10 cellular contexts compared by ENCODE assay signal in genomic region chr5:76084496-76085285, GRCh38. TPM values are rescaled to one million over a fixed set of nuclear protein-coding genes. Genes with fewer than 3 reads are reported as not detected.
DNase-seq lines count a peak whose midpoint lies in the region; ATAC-seq and TF ChIP-seq lines count a peak whose summit lies in the region.
"Had no signal": no experiment of that assay in that cellular context is flagged by ENCODE, and none has a peak within 500 bp of the region (broad histone marks: within the 10 kb centered on the region; RNA-seq: fewer than 3 reads in every experiment).

No MANE protein-coding gene starts in this region.

- H3K36me3 ChIP-seq in right atrium auricular region = no peaks in the 10 kb centered on the region

- H3K9me3 ChIP-seq in right atrium auricular region = peaks cover 0 to 13% of the 10 kb centered on the region in 2 donors

- TF ChIP-seq CTCF in right atrium auricular region (IDR thresholded peaks at IDR 0.05) = no peak

- peak; percentile 13 for DNase-seq in stimulated activated naive CD4-positive, alpha-beta T cell treated with Interleukin-2 at 50 U/mL for 16 hours (lab: John Stamatoyannopoulos, UW)
- no peak for DNase-seq in stimulated activated naive CD4-positive, alpha-beta T cell (lab: John Stamatoyannopoulos, UW)
- peak; percentile 26 for DNase-seq in activated T-cell treated with anti-CD3 and anti-CD28 coated beads, Interleukin-2, amount 50 U/mL, for 1 hour
- peak; percentile 67 for DNase-seq in iPS-NIHi11 (ENCODE audit: low spot score)
- no peak for DNase-seq in right atrium auricular region (ENCODE audit: low spot score)
- DNase-seq in GDM1 (lab: John Stamatoyannopoulos, UW) = no peak
- DNase-seq: SHP77 had no signal

- peaks cover 0 to 30% of the 10 kb centered on the region in 2 donors for H3K4me1 ChIP-seq in right atrium auricular region

- no peak overlapping the region for H3K27ac ChIP-seq in right atrium auricular region

- ATAC-seq in HG02973 (IDR thresholded peaks at IDR 0.05; ENCODE audit: unreplicated experiment) (no peak), GM18873 (IDR thresholded peaks at IDR 0.05; ENCODE audit: low FRiP score, unreplicated experiment) (no peak)

- peak overlapping the region in 1 of 2 donors; percentile 11 for H3K4me3 ChIP-seq in right atrium auricular region
- H3K4me3 ChIP-seq: lung had no signal

- peaks cover 6 to 11% of the 10 kb centered on the region in 2 donors for H3K27me3 ChIP-seq in right atrium auricular region

RNA-seq across cellular contexts. Expression of gene SV2C, which starts 1.5 kb away (rescaled TPM):
- under 1 TPM; 0.04 to 0.15 TPM for total RNA-seq in right atrium auricular region

Comparison
In these comparisons a context has a peak if more than half of its experiments do, and no peak if none do; other contexts are left out.
1. DNase-seq: peak in stimulated activated naive CD4-positive, alpha-beta T cell treated with Interleukin-2 at 50 U/mL for 16 hours (single experiment), activated T-cell treated with anti-CD3 and anti-CD28 coated beads, Interleukin-2, amount 50 U/mL, for 1 hour (single experiment) and iPS-NIHi11 (single experiment); none in stimulated activated naive CD4-positive, alpha-beta T cell (0 of 6), right atrium auricular region (single experiment) and GDM1 (single experiment).